Comparison of ENCODE assay signal across 1 cellular context in the genomic region with DNA sequence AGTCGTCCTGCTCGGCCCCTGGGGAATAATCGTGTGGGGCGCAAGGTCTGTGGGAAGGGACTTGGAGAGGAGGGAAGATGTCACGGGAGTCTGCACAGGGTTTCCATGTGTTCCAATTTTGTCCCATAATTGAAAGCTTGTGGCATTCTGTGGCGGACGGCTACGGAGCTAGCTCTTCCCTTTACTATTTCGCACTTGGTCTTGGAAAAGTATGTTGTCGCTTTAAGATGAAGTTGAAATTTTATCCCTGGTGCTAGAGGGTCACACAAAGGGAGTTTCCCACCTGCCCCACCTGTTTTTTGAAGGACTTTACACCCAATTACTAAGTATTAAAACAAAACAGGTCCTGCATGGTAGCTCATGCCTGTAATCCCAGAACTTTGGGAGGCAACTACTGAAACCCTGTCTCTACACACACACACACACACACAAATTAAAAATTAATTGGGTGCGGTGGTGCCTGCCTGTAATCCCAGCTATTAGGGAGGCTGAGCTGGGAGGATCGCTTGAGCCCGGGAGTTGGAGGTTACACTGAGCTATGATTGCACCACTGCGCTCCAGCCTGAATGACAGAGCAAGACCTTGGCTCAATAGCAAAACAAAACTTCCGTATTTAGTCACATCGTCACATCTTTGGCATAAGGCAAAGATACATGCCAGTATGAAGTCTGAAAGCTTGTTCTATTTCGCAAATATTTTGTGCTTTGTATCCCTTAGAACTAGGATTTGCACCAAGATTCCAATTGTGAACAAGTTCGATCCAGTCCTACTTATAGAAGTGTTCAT.
TF ChIP-seq lines count a peak whose summit lies in the region.

No MANE protein-coding gene starts in this region.

TF ChIP-seq in HepG2, 621 proteins besides CTCF, POLR2A, EP300 and RAD21 (continued from another document and continues in another):
- TF ChIP-seq, protein P1, sequence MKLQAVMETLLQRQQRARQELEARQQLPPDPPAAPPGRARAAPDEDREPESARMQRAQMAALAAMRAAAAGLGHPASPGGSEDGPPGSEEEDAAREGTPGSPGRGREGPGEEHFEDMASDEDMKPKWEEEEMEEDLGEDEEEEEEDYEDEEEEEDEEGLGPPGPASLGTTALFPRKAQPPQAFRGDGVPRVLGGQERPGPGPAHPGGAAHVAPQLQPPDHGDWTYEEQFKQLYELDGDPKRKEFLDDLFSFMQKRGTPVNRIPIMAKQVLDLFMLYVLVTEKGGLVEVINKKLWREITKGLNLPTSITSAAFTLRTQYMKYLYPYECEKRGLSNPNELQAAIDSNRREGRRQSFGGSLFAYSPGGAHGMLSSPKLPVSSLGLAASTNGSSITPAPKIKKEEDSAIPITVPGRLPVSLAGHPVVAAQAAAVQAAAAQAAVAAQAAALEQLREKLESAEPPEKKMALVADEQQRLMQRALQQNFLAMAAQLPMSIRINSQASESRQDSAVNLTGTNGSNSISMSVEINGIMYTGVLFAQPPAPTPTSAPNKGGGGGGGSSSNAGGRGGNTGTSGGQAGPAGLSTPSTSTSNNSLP (IDR thresholded peaks at IDR 0.05; ENCODE audit: low read depth, low read length): peak; percentile 36; the same call in 1 of the 2 replicates
- TF ChIP-seq NBN (conservative IDR thresholded peaks at IDR 0.05) (no peak), TAF15 (IDR thresholded peaks at IDR 0.05; ENCODE audit: low read depth, low read length, poor library complexity, severe bottlenecking) (no peak), FOSL2 (CRISPR knock-in tag; IDR thresholded peaks at IDR 0.05) (no peak), ZNF564 (CRISPR knock-in tag; IDR thresholded peaks at IDR 0.05) (peak; percentile 23; the same call in 1 of the 2 replicates), ATRX (CRISPR knock-in tag; IDR thresholded peaks at IDR 0.05; ENCODE audit: borderline replicate concordance) (no peak), CEBPB (IDR thresholded peaks at IDR 0.05; ENCODE audit: borderline replicate concordance, low read depth, low read length) (peak; percentile 75; the same call in 1 of the 2 replicates), GABPA (IDR thresholded peaks at IDR 0.05; ENCODE audit: low read depth, low read length) (no peak), GABPA (CRISPR knock-in tag; IDR thresholded peaks at IDR 0.05; ENCODE audit: low read depth) (no peak), ZNF598 (CRISPR knock-in tag; IDR thresholded peaks at IDR 0.05; ENCODE audit: borderline replicate concordance) (no peak), AKAP8 (CRISPR knock-in tag; IDR thresholded peaks at IDR 0.05) (no peak), ZNF367 (CRISPR knock-in tag; IDR thresholded peaks at IDR 0.05; ENCODE audit: borderline replicate concordance) (0 out of 2 replicates have a peak, but pooled peaks have one; percentile 45), KDM1A (CRISPR knock-in tag; IDR thresholded peaks at IDR 0.05) (peak; percentile 56; the same call in 1 of the 2 replicates), ASH2L (IDR thresholded peaks at IDR 0.05; ENCODE audit: insufficient read length, low read depth, low read length) (no peak), DNMT3B (CRISPR knock-in tag; conservative IDR thresholded peaks at IDR 0.05) (no peak), FOXC1 (CRISPR knock-in tag; IDR thresholded peaks at IDR 0.05; ENCODE audit: borderline replicate concordance) (no peak), SATB2 (CRISPR knock-in tag; IDR thresholded peaks at IDR 0.05) (no peak), ZNF282 (IDR thresholded peaks at IDR 0.05; ENCODE audit: partially characterized antibody) (no peak), ZNF234 (CRISPR knock-in tag; conservative IDR thresholded peaks at IDR 0.05) (0 out of 2 replicates have a peak, but pooled peaks have one; percentile 61), FOXJ3 (CRISPR knock-in tag; IDR thresholded peaks at IDR 0.05; ENCODE audit: borderline replicate concordance) (0 out of 2 replicates have a peak, but pooled peaks have one; percentile 1), NFE2L1 (CRISPR knock-in tag; IDR thresholded peaks at IDR 0.05; ENCODE audit: borderline replicate concordance) (no peak), ZSCAN31 (CRISPR knock-in tag; IDR thresholded peaks at IDR 0.05; ENCODE audit: low read depth) (no peak), PPARG (CRISPR knock-in tag; conservative IDR thresholded peaks at IDR 0.05) (no peak), GABPB1 (CRISPR knock-in tag; IDR thresholded peaks at IDR 0.05) (peak; percentile 2; the same call in 1 of the 2 replicates), ZC3H13 (CRISPR knock-in tag; IDR thresholded peaks at IDR 0.05) (no peak), ZNF350 (CRISPR knock-in tag; IDR thresholded peaks at IDR 0.05; ENCODE audit: borderline replicate concordance, low read depth) (0 out of 2 replicates have a peak, but pooled peaks have one; percentile 9), TOE1 (CRISPR knock-in tag; IDR thresholded peaks at IDR 0.05) (no peak), ZNF839 (CRISPR knock-in tag; IDR thresholded peaks at IDR 0.05; ENCODE audit: borderline replicate concordance) (no peak), SNRNP70 (IDR thresholded peaks at IDR 0.05; ENCODE audit: low read depth, low read length) (no peak), ZNF451 (CRISPR knock-in tag; IDR thresholded peaks at IDR 0.05) (no peak)
- TF ChIP-seq, protein P2, sequence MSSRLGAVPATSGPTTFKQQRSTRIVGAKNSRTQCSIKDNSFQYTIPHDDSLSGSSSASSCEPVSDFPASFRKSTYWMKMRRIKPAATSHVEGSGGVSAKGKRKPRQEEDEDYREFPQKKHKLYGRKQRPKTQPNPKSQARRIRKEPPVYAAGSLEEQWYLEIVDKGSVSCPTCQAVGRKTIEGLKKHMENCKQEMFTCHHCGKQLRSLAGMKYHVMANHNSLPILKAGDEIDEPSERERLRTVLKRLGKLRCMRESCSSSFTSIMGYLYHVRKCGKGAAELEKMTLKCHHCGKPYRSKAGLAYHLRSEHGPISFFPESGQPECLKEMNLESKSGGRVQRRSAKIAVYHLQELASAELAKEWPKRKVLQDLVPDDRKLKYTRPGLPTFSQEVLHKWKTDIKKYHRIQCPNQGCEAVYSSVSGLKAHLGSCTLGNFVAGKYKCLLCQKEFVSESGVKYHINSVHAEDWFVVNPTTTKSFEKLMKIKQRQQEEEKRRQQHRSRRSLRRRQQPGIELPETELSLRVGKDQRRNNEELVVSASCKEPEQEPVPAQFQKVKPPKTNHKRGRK (CRISPR knock-in tag; IDR thresholded peaks at IDR 0.05): no peak
- TF ChIP-seq, protein P3, sequence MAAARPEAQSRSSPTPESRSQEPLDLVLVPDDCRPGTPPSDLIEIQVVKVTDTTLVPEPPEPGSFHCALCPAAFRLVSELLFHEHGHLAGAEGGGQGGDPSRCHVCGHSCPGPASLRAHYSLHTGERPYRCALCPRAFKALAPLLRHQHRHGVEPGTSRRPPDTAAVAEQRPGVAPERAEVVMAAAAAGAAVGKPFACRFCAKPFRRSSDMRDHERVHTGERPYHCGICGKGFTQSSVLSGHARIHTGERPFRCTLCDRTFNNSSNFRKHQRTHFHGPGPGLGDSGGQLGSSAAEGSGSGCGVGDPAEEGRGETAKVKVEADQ (CRISPR knock-in tag; IDR thresholded peaks at IDR 0.05; ENCODE audit: borderline replicate concordance): no peak
- TF ChIP-seq, protein P4, sequence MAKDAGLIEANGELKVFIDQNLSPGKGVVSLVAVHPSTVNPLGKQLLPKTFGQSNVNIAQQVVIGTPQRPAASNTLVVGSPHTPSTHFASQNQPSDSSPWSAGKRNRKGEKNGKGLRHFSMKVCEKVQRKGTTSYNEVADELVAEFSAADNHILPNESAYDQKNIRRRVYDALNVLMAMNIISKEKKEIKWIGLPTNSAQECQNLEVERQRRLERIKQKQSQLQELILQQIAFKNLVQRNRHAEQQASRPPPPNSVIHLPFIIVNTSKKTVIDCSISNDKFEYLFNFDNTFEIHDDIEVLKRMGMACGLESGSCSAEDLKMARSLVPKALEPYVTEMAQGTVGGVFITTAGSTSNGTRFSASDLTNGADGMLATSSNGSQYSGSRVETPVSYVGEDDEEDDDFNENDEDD (CRISPR knock-in tag; IDR thresholded peaks at IDR 0.05; ENCODE audit: borderline replicate concordance): no peak
- TF ChIP-seq, protein P5, sequence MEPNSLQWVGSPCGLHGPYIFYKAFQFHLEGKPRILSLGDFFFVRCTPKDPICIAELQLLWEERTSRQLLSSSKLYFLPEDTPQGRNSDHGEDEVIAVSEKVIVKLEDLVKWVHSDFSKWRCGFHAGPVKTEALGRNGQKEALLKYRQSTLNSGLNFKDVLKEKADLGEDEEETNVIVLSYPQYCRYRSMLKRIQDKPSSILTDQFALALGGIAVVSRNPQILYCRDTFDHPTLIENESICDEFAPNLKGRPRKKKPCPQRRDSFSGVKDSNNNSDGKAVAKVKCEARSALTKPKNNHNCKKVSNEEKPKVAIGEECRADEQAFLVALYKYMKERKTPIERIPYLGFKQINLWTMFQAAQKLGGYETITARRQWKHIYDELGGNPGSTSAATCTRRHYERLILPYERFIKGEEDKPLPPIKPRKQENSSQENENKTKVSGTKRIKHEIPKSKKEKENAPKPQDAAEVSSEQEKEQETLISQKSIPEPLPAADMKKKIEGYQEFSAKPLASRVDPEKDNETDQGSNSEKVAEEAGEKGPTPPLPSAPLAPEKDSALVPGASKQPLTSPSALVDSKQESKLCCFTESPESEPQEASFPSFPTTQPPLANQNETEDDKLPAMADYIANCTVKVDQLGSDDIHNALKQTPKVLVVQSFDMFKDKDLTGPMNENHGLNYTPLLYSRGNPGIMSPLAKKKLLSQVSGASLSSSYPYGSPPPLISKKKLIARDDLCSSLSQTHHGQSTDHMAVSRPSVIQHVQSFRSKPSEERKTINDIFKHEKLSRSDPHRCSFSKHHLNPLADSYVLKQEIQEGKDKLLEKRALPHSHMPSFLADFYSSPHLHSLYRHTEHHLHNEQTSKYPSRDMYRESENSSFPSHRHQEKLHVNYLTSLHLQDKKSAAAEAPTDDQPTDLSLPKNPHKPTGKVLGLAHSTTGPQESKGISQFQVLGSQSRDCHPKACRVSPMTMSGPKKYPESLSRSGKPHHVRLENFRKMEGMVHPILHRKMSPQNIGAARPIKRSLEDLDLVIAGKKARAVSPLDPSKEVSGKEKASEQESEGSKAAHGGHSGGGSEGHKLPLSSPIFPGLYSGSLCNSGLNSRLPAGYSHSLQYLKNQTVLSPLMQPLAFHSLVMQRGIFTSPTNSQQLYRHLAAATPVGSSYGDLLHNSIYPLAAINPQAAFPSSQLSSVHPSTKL (CRISPR knock-in tag; IDR thresholded peaks at IDR 0.05): peak; percentile 11; the same call in 1 of the 2 replicates
- TF ChIP-seq, protein P6, sequence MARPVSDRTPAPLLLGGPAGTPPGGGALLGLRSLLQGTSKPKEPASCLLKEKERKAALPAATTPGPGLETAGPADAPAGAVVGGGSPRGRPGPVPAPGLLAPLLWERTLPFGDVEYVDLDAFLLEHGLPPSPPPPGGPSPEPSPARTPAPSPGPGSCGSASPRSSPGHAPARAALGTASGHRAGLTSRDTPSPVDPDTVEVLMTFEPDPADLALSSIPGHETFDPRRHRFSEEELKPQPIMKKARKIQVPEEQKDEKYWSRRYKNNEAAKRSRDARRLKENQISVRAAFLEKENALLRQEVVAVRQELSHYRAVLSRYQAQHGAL (CRISPR knock-in tag; IDR thresholded peaks at IDR 0.05; ENCODE audit: not compliant biosample characterization): no peak
- TF ChIP-seq, protein P7, sequence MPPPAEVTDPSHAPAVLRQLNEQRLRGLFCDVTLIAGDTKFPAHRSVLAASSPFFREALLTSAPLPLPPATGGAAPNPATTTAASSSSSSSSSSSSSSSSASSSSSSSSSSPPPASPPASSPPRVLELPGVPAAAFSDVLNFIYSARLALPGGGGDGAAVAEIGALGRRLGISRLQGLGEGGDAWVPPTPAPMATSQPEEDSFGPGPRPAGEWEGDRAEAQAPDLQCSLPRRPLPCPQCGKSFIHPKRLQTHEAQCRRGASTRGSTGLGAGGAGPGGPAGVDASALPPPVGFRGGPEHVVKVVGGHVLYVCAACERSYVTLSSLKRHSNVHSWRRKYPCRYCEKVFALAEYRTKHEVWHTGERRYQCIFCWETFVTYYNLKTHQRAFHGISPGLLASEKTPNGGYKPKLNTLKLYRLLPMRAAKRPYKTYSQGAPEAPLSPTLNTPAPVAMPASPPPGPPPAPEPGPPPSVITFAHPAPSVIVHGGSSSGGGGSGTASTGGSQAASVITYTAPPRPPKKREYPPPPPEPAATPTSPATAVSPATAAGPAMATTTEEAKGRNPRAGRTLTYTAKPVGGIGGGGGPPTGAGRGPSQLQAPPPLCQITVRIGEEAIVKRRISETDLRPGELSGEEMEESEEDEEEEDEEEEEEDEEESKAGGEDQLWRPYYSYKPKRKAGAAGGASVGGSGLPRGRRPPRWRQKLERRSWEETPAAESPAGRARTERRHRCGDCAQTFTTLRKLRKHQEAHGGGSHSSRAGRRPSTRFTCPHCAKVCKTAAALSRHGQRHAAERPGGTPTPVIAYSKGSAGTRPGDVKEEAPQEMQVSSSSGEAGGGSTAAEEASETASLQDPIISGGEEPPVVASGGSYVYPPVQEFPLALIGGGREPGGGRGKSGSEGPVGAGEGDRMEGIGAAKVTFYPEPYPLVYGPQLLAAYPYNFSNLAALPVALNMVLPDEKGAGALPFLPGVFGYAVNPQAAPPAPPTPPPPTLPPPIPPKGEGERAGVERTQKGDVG (CRISPR knock-in tag; IDR thresholded peaks at IDR 0.05; ENCODE audit: borderline replicate concordance): no peak
- TF ChIP-seq, protein P8, sequence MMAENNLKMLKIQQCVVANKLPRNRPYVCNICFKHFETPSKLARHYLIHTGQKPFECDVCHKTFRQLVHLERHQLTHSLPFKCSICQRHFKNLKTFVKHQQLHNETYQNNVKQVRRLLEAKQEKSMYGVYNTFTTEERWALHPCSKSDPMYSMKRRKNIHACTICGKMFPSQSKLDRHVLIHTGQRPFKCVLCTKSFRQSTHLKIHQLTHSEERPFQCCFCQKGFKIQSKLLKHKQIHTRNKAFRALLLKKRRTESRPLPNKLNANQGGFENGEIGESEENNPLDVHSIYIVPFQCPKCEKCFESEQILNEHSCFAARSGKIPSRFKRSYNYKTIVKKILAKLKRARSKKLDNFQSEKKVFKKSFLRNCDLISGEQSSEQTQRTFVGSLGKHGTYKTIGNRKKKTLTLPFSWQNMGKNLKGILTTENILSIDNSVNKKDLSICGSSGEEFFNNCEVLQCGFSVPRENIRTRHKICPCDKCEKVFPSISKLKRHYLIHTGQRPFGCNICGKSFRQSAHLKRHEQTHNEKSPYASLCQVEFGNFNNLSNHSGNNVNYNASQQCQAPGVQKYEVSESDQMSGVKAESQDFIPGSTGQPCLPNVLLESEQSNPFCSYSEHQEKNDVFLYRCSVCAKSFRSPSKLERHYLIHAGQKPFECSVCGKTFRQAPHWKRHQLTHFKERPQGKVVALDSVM (CRISPR knock-in tag; IDR thresholded peaks at IDR 0.05): peak; percentile 99
- TF ChIP-seq, protein P9, sequence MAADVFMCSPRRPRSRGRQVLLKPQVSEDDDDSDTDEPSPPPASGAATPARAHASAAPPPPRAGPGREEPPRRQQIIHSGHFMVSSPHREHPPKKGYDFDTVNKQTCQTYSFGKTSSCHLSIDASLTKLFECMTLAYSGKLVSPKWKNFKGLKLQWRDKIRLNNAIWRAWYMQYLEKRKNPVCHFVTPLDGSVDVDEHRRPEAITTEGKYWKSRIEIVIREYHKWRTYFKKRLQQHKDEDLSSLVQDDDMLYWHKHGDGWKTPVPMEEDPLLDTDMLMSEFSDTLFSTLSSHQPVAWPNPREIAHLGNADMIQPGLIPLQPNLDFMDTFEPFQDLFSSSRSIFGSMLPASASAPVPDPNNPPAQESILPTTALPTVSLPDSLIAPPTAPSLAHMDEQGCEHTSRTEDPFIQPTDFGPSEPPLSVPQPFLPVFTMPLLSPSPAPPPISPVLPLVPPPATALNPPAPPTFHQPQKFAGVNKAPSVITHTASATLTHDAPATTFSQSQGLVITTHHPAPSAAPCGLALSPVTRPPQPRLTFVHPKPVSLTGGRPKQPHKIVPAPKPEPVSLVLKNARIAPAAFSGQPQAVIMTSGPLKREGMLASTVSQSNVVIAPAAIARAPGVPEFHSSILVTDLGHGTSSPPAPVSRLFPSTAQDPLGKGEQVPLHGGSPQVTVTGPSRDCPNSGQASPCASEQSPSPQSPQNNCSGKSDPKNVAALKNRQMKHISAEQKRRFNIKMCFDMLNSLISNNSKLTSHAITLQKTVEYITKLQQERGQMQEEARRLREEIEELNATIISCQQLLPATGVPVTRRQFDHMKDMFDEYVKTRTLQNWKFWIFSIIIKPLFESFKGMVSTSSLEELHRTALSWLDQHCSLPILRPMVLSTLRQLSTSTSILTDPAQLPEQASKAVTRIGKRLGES (CRISPR knock-in tag; IDR thresholded peaks at IDR 0.05; ENCODE audit: borderline replicate concordance): 0 out of 2 replicates have a peak, but pooled peaks have one; percentile 3
